Comparison of ENCODE assay signal across 22 cellular contexts in genomic region chr17:76511562-76512365, GRCh38. TPM values are rescaled to one million over a fixed set of nuclear protein-coding genes. Genes with fewer than 3 reads are reported as not detected.
A peak's percentile ranks its signal among the peaks of the same experiment; 100 is the strongest.
DNase-seq lines count a peak whose midpoint lies in the region; ATAC-seq and TF ChIP-seq lines count a peak whose summit lies in the region.
"Had no signal": no experiment of that assay in that cellular context is flagged by ENCODE, and none has a peak within 500 bp of the region (broad histone marks: within the 10 kb centered on the region; RNA-seq: fewer than 3 reads in every experiment).

No MANE protein-coding gene starts in this region.

- DNase-seq in activated CD4-positive, alpha-beta T cell treated with anti-CD3 and anti-CD28 coated beads, Interleukin-2, amount 10 ng/mL, durations not matched to agents 7 days and 5 days = no peak
- no peak for DNase-seq in activated CD4-positive, alpha-beta T cell treated with anti-CD3 and anti-CD28 coated beads, Interleukin-2, amount 50 U/mL, for 4 hours
- DNase-seq in NOMO-1 treated with DMSO at 0.1 percent for 48 hours (lab: John Stamatoyannopoulos, UW; ENCODE audit: unreplicated experiment) (peak; percentile 40), choroid plexus epithelial cell (ENCODE audit: low read depth) (peak; percentile 45), cerebellum (ENCODE audit: low spot score) (no peak), amygdala (lab: John Stamatoyannopoulos, UW) (no peak), NCI-H1048 (lab: John Stamatoyannopoulos, UW) (no peak)
- DNase-seq in stimulated activated effector memory CD8-positive, alpha-beta T cell treated with anti-CD3 and anti-CD28 coated beads, Interleukin-12 subunit alpha, Interleukin-12 subunit beta, amount 100 ng/mL, for 72 hours (ENCODE audit: low spot score in 2 of 2) = no peak
- DNase-seq: activated CD8-positive, alpha-beta memory T cell treated with anti-CD3 and anti-CD28 coated beads, Interleukin-2, amount 10 ng/mL, durations not matched to agents 7 days and 5 days; activated effector memory CD4-positive, alpha-beta T cell treated with Interleukin-2 at 50 U/mL for 16 hours; anterior cingulate cortex; cerebellar nuclear complex; DND-41; endodermal cell; GOT3; heart right ventricle; NCI-H2107; NCI-H510A treated with DMSO at 0.1 percent for 48 hours; SHP77 had no signal

- H3K36me3 Mint-ChIP-seq in activated CD4-positive, alpha-beta T cell treated with anti-CD3 and anti-CD28 coated beads, Interleukin-2, amount 10 ng/mL, durations not matched to agents 7 days and 5 days (ENCODE audit: low read depth) = no peaks in the 10 kb centered on the region
- H3K36me3 Mint-ChIP-seq in stimulated activated effector memory CD8-positive, alpha-beta T cell treated with anti-CD3 and anti-CD28 coated beads, Interleukin-12 subunit alpha, Interleukin-12 subunit beta, amount 100 ng/mL, for 72 hours = peaks cover 21% of the 10 kb centered on the region
- H3K36me3 Mint-ChIP-seq: activated CD8-positive, alpha-beta memory T cell treated with anti-CD3 and anti-CD28 coated beads, Interleukin-2, amount 10 ng/mL, durations not matched to agents 7 days and 5 days; IgD-negative memory B cell had no signal

- H3K4me1 Mint-ChIP-seq in activated CD4-positive, alpha-beta T cell treated with anti-CD3 and anti-CD28 coated beads, Interleukin-2, amount 10 ng/mL, durations not matched to agents 7 days and 5 days = peaks cover 62% of the 10 kb centered on the region
- H3K4me1 Mint-ChIP-seq in stimulated activated effector memory CD8-positive, alpha-beta T cell treated with anti-CD3 and anti-CD28 coated beads, Interleukin-12 subunit alpha, Interleukin-12 subunit beta, amount 100 ng/mL, for 72 hours = peaks cover 68% of the 10 kb centered on the region
- H3K4me1 Mint-ChIP-seq: endodermal cell had no signal

- no peak overlapping the region for H3K4me3 ChIP-seq in choroid plexus epithelial cell (ENCODE audit: low read depth, low read length)
- H3K4me3 ChIP-seq: heart right ventricle, thoracic aorta had no signal

- POLR2A ChIA-PET in activated CD4-positive, alpha-beta T cell treated with anti-CD3 and anti-CD28 coated beads, Interleukin-2, amount 10 ng/mL, durations not matched to agents 7 days and 5 days (lab: Charles Lee) = no interaction called here

- H3K4me3 Mint-ChIP-seq in activated CD4-positive, alpha-beta T cell treated with anti-CD3 and anti-CD28 coated beads, Interleukin-2, amount 10 ng/mL, durations not matched to agents 7 days and 5 days = no peak overlapping the region
- H3K4me3 Mint-ChIP-seq in stimulated activated effector memory CD8-positive, alpha-beta T cell treated with anti-CD3 and anti-CD28 coated beads, Interleukin-12 subunit alpha, Interleukin-12 subunit beta, amount 100 ng/mL, for 72 hours = no peak overlapping the region
- H3K4me3 Mint-ChIP-seq: activated CD8-positive, alpha-beta memory T cell treated with anti-CD3 and anti-CD28 coated beads, Interleukin-2, amount 10 ng/mL, durations not matched to agents 7 days and 5 days; endodermal cell; IgD-negative memory B cell had no signal

- peaks cover 7% of the 10 kb centered on the region for H3K27me3 Mint-ChIP-seq in activated CD4-positive, alpha-beta T cell treated with anti-CD3 and anti-CD28 coated beads, Interleukin-2, amount 10 ng/mL, durations not matched to agents 7 days and 5 days
- H3K27me3 Mint-ChIP-seq: activated CD8-positive, alpha-beta memory T cell treated with anti-CD3 and anti-CD28 coated beads, Interleukin-2, amount 10 ng/mL, durations not matched to agents 7 days and 5 days; IgD-negative memory B cell had no signal

- no peaks in the 10 kb centered on the region for H3K9me3 Mint-ChIP-seq in activated CD4-positive, alpha-beta T cell treated with anti-CD3 and anti-CD28 coated beads, Interleukin-2, amount 10 ng/mL, durations not matched to agents 7 days and 5 days
- H3K9me3 Mint-ChIP-seq in stimulated activated effector memory CD8-positive, alpha-beta T cell treated with anti-CD3 and anti-CD28 coated beads, Interleukin-12 subunit alpha, Interleukin-12 subunit beta, amount 100 ng/mL, for 72 hours = no peaks in the 10 kb centered on the region
- H3K9me3 Mint-ChIP-seq: endodermal cell, IgD-negative memory B cell had no signal

- no peak for TF ChIP-seq CTCF in choroid plexus epithelial cell (conservative IDR thresholded peaks at IDR 0.05; ENCODE audit: low read depth, low read length)

- ATAC-seq in stimulated activated effector memory CD8-positive, alpha-beta T cell treated with anti-CD3 and anti-CD28 coated beads, Interleukin-12 subunit alpha, Interleukin-12 subunit beta, amount 100 ng/mL, for 72 hours = no peak
- ATAC-seq: activated CD8-positive, alpha-beta memory T cell treated with anti-CD3 and anti-CD28 coated beads, Interleukin-2, amount 10 ng/mL, durations not matched to agents 7 days and 5 days; heart right ventricle had no signal

- CTCF ChIA-PET in activated CD4-positive, alpha-beta T cell treated with anti-CD3 and anti-CD28 coated beads, Interleukin-2, amount 10 ng/mL, durations not matched to agents 7 days and 5 days (lab: Charles Lee) = interaction anchor here (0.6 to 2.1 kb wide), 6 partner anchors 9 to 112 kb away, joined by 3 to 6 read pairs (median 4); no protein-coding TSS in a partner anchor

- H3K27ac Mint-ChIP-seq in activated CD4-positive, alpha-beta T cell treated with anti-CD3 and anti-CD28 coated beads, Interleukin-2, amount 10 ng/mL, durations not matched to agents 7 days and 5 days = peak overlapping the region; percentile 67
- H3K27ac Mint-ChIP-seq in stimulated activated effector memory CD8-positive, alpha-beta T cell treated with anti-CD3 and anti-CD28 coated beads, Interleukin-12 subunit alpha, Interleukin-12 subunit beta, amount 100 ng/mL, for 72 hours = peak overlapping the region; percentile 88
- H3K27ac Mint-ChIP-seq: endodermal cell had no signal

RNA-seq across cellular contexts. Expression of gene RHBDF2, which starts 10.5 kb away (rescaled TPM):
- total RNA-seq in activated CD4-positive, alpha-beta T cell treated with anti-CD3 and anti-CD28 coated beads, Interleukin-2, amount 10 ng/mL, durations not matched to agents 7 days and 5 days = 10 to 100 TPM; 37.1 to 41.6 TPM
- total RNA-seq in cerebellum = 2.4 TPM

RNA-seq across cellular contexts. Expression of gene CYGB, which starts 25.7 kb away (rescaled TPM):
- total RNA-seq in activated CD4-positive, alpha-beta T cell treated with anti-CD3 and anti-CD28 coated beads, Interleukin-2, amount 10 ng/mL, durations not matched to agents 7 days and 5 days = not detected
- 5.6 TPM for total RNA-seq in cerebellum
- total RNA-seq: activated CD8-positive, alpha-beta memory T cell treated with anti-CD3 and anti-CD28 coated beads, Interleukin-2, amount 10 ng/mL, durations not matched to agents 7 days and 5 days had no signal

RNA-seq across cellular contexts. Expression of gene PRCD, which starts 28.1 kb away (rescaled TPM):
- total RNA-seq in activated CD4-positive, alpha-beta T cell treated with anti-CD3 and anti-CD28 coated beads, Interleukin-2, amount 10 ng/mL, durations not matched to agents 7 days and 5 days = not detected
- 5.7 TPM for total RNA-seq in cerebellum
- total RNA-seq: activated CD8-positive, alpha-beta memory T cell treated with anti-CD3 and anti-CD28 coated beads, Interleukin-2, amount 10 ng/mL, durations not matched to agents 7 days and 5 days had no signal

RNA-seq across cellular contexts. Expression of gene AANAT, which starts 44.4 kb away (rescaled TPM):
- total RNA-seq in activated CD4-positive, alpha-beta T cell treated with anti-CD3 and anti-CD28 coated beads, Interleukin-2, amount 10 ng/mL, durations not matched to agents 7 days and 5 days = not detected
- total RNA-seq in cerebellum = 0.27 TPM
- total RNA-seq: activated CD8-positive, alpha-beta memory T cell treated with anti-CD3 and anti-CD28 coated beads, Interleukin-2, amount 10 ng/mL, durations not matched to agents 7 days and 5 days; endodermal cell; OCI-LY7; thoracic aorta had no signal

RNA-seq across cellular contexts. Expression of gene UBE2O, which starts 58.8 kb away (rescaled TPM):
- total RNA-seq in activated CD4-positive, alpha-beta T cell treated with anti-CD3 and anti-CD28 coated beads, Interleukin-2, amount 10 ng/mL, durations not matched to agents 7 days and 5 days = 10 to 100 TPM; 30.5 to 31.3 TPM
- total RNA-seq in cerebellum = 39.6 TPM

Comparison
In these comparisons a context has a peak if more than half of its experiments do, and no peak if none do; other contexts are left out.
1. DNase-seq: peak in NOMO-1 treated with DMSO at 0.1 percent for 48 hours (single experiment) and choroid plexus epithelial cell (single experiment); none in activated CD4-positive, alpha-beta T cell treated with anti-CD3 and anti-CD28 coated beads, Interleukin-2, amount 10 ng/mL, durations not matched to agents 7 days and 5 days (single experiment), activated CD4-positive, alpha-beta T cell treated with anti-CD3 and anti-CD28 coated beads, Interleukin-2, amount 50 U/mL, for 4 hours (0 of 2), stimulated activated effector memory CD8-positive, alpha-beta T cell treated with anti-CD3 and anti-CD28 coated beads, Interleukin-12 subunit alpha, Interleukin-12 subunit beta, amount 100 ng/mL, for 72 hours (0 of 2), cerebellum (single experiment), amygdala (0 of 56) and NCI-H1048 (single experiment).
2. RNA of gene RHBDF2, which starts 10.5 kb away (total RNA-seq): 37.1 to 41.6 TPM in activated CD4-positive, alpha-beta T cell treated with anti-CD3 and anti-CD28 coated beads, Interleukin-2, amount 10 ng/mL, durations not matched to agents 7 days and 5 days; 2.4 TPM in cerebellum (single experiment); every median in the first group is over 10 times any median in the second.